Comparison of ENCODE assay signal across 23 cellular contexts in the genomic region with DNA sequence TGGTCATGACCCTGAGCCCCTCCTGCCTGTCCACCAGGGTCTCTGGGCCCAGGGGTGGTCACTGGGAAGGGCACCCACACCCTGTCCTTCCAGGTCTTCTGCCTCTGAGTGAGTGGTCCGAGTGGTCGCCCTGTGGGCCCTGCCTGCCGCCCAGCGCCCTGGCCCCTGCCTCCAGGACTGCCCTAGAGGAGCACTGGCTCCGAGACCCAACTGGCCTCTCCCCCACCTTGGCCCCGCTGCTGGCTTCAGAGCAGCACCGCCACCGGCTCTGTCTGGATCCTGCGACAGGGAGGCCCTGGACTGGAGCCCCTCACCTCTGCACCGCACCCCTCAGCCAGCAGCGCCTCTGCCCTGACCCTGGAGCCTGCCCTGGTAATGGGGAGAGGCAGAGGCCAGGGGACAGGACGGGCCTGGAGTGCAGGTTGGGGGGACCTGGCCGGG. TPM values are rescaled to one million over a fixed set of nuclear protein-coding genes. Genes with fewer than 3 reads are reported as not detected.
"Had no signal": no experiment of that assay in that cellular context is flagged by ENCODE, and none has a peak within 500 bp of the region (broad histone marks: within the 10 kb centered on the region; RNA-seq: fewer than 3 reads in every experiment).

No MANE protein-coding gene starts in this region.

- H3K9me3 ChIP-seq: body of pancreas, heart right ventricle, left lung, thoracic aorta had no signal

- H3K36me3 ChIP-seq: heart right ventricle, left lung, thoracic aorta had no signal

- H3K27ac Mint-ChIP-seq: activated B cell treated with CpG ODN at 0.5 μM for 24 hours; activated naive CD4-positive, alpha-beta T cell treated with anti-CD3 and anti-CD28 coated beads for 36 hours; activated naive CD8-positive, alpha-beta T cell treated with anti-CD3 and anti-CD28 coated beads, Interleukin-2, amount 50 U/mL, for 24 hours; dendritic cell treated with granulocyte-macrophage colony-stimulating factor and Interleukin-4, amounts not matched to agents 40 ng/mL and 50 ng/mL, for 4 days; memory B cell; nephron progenitor cell; type B pancreatic cell had no signal

- ATAC-seq: activated naive CD8-positive, alpha-beta T cell treated with anti-CD3 and anti-CD28 coated beads, Interleukin-2, amount 50 U/mL, for 24 hours; activated T-cell treated with anti-CD3 and anti-CD28 coated beads, Interleukin-2, amount 50 U/mL, for 4 hours; body of pancreas; left lung had no signal

- H3K4me1 Mint-ChIP-seq: activated B cell treated with CpG ODN at 0.5 μM for 24 hours had no signal

- H3K4me1 ChIP-seq: body of pancreas, heart right ventricle, left lung had no signal

- H3K4me3 ChIP-seq: body of pancreas, cardiac muscle cell, heart right ventricle, left lung, thoracic aorta had no signal

- H3K27me3 Mint-ChIP-seq: activated naive CD8-positive, alpha-beta T cell treated with anti-CD3 and anti-CD28 coated beads, Interleukin-2, amount 50 U/mL, for 24 hours; dendritic cell treated with granulocyte-macrophage colony-stimulating factor and Interleukin-4, amounts not matched to agents 40 ng/mL and 50 ng/mL, for 4 days; type B pancreatic cell had no signal

- DNase-seq: activated B cell treated with CpG ODN at 0.5 μM for 24 hours; activated CD4-positive, alpha-beta T cell treated with anti-CD3 and anti-CD28 coated beads for 4 hours; activated CD4-positive, alpha-beta T cell treated with anti-CD3 and anti-CD28 coated beads, Interleukin-2, amount 50 U/mL, for 48 hours; activated CD8-positive, alpha-beta memory T cell treated with anti-CD3 and anti-CD28 coated beads, Interleukin-2, amount 50 U/mL, for 48 hours; activated naive CD4-positive, alpha-beta T cell treated with anti-CD3 and anti-CD28 coated beads for 36 hours; activated naive CD8-positive, alpha-beta T cell treated with anti-CD3 and anti-CD28 coated beads, Interleukin-2, amount 50 U/mL, for 24 hours; activated T-cell treated with anti-CD3 and anti-CD28 coated beads, Interleukin-2, amount 50 U/mL, for 4 hours; body of pancreas; effector CD4-positive, alpha-beta T cell; nephron progenitor cell; nucleus accumbens; stimulated activated CD4-positive, alpha-beta T cell treated with anti-CD3 and anti-CD28 coated beads, Interleukin-4, amount 100 ng/mL, for 1 hour; stimulated activated naive CD4-positive, alpha-beta T cell; T-helper 9 cell had no signal

- H3K36me3 Mint-ChIP-seq: memory B cell, type B pancreatic cell had no signal

- H3K27me3 ChIP-seq: body of pancreas, cardiac muscle cell, heart right ventricle, left lung had no signal

- H3K9me3 Mint-ChIP-seq: activated B cell treated with CpG ODN at 0.5 μM for 24 hours; activated naive CD4-positive, alpha-beta T cell treated with anti-CD3 and anti-CD28 coated beads for 36 hours; activated naive CD8-positive, alpha-beta T cell treated with anti-CD3 and anti-CD28 coated beads, Interleukin-2, amount 50 U/mL, for 24 hours; activated T-cell treated with anti-CD3 and anti-CD28 coated beads, Interleukin-2, amount 50 U/mL, for 4 hours; dendritic cell treated with granulocyte-macrophage colony-stimulating factor and Interleukin-4, amounts not matched to agents 40 ng/mL and 50 ng/mL, for 4 days; memory B cell; nephron progenitor cell; type B pancreatic cell had no signal

- H3K27ac ChIP-seq: body of pancreas, cardiac muscle cell, heart right ventricle, left lung, thoracic aorta had no signal

- H3K4me3 Mint-ChIP-seq: activated B cell treated with CpG ODN at 0.5 μM for 24 hours; activated naive CD4-positive, alpha-beta T cell treated with anti-CD3 and anti-CD28 coated beads for 36 hours; activated naive CD8-positive, alpha-beta T cell treated with anti-CD3 and anti-CD28 coated beads, Interleukin-2, amount 50 U/mL, for 24 hours; activated T-cell treated with anti-CD3 and anti-CD28 coated beads, Interleukin-2, amount 50 U/mL, for 4 hours; dendritic cell treated with granulocyte-macrophage colony-stimulating factor and Interleukin-4, amounts not matched to agents 40 ng/mL and 50 ng/mL, for 4 days; memory B cell; nephron progenitor cell; type B pancreatic cell had no signal

RNA-seq across cellular contexts. Expression of gene ZNF467, which starts 50.9 kb away (rescaled TPM):
- total RNA-seq: activated CD8-positive, alpha-beta memory T cell treated with anti-CD3 and anti-CD28 coated beads for 36 hours; T-helper 1 cell treated with Interleukin-12 subunit alpha and Interleukin-12 subunit beta and Interleukin-4 antibody, amounts not matched to agents 30 ng/mL and 1 ng/mL, for 36 hours had no signal
